In the genomic region with DNA sequence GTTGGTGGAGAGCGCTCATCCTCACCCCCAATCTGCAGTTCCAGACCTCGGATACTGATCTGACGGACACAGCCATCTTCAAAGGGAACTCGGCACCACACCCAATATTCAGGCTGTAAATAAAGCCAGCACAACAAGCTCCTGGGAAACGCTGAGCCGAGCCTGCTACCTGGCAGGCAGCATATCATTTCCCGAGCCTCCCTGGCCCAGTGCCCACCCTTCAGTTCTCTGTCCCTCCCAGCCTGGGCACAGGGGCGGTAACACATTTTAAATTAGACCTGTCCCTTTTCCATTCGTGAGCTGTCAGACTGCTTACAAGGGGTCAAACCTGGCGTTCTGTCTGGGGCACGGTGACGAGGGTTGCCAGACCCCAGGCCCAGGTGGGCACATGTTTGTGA, we compare ENCODE assay signal across 19 cellular contexts.
DNase-seq lines count a peak whose midpoint lies in the region; ATAC-seq and TF ChIP-seq lines count a peak whose summit lies in the region.
"Had no signal": no experiment of that assay in that cellular context is flagged by ENCODE, and none has a peak within 500 bp of the region (broad histone marks: within the 10 kb centered on the region; RNA-seq: fewer than 3 reads in every experiment).

No MANE protein-coding gene starts in this region.

- H3K79me2 ChIP-seq in GM23248 (ENCODE audit: insufficient read depth), result no peaks in the 10 kb centered on the region

- in situ Hi-C loops in GM23248 (cut with MboI), result no loop called here

- H3K36me3 Mint-ChIP-seq in osteocyte (ENCODE audit: unreplicated experiment), result peaks cover 1% of the 10 kb centered on the region
- H3K36me3 Mint-ChIP-seq: activated naive CD4-positive, alpha-beta T cell treated with anti-CD3 and anti-CD28 coated beads, Interleukin-2, amount 50 U/mL, for 24 hours had no signal

- POLR2A ChIA-PET in GM10248 (lab: Yijun Ruan, JAX), result no interaction called here

- no peak overlapping the region for H3K4me3 Mint-ChIP-seq in osteocyte (ENCODE audit: unreplicated experiment)
- H3K4me3 Mint-ChIP-seq: activated naive CD4-positive, alpha-beta T cell treated with anti-CD3 and anti-CD28 coated beads, Interleukin-2, amount 50 U/mL, for 24 hours; effector memory CD8-positive, alpha-beta T cell; T-helper 1 cell treated with Interleukin-12 subunit alpha and Interleukin-12 subunit beta and Interleukin-4 antibody, amounts not matched to agents 30 μg/mL and 1 μg/mL, for 36 hours had no signal

- peak; percentile 92 for ATAC-seq in left ventricle myocardium superior
- ATAC-seq: effector memory CD8-positive, alpha-beta T cell had no signal

- no peaks in the 10 kb centered on the region for H3K9me3 ChIP-seq in GM23248 (ENCODE audit: low read depth)

- WGBS in GM23248 (ENCODE audit: low coverage in 1 of 2, low lambda C conversion rate in 2 of 2, missing lambda C conversion rate in 2 of 2), 2 experiments, result 18 to 22% methylated on average over 12 of the region's 12 CpGs

- H3K9me2 ChIP-seq in GM23248 (ENCODE audit: insufficient read depth), result no peaks in the 10 kb centered on the region

- H3K4me2 ChIP-seq in GM23248 (ENCODE audit: unreplicated experiment), result no peak overlapping the region

- H3K4me1 ChIP-seq in GM23248 (ENCODE audit: insufficient read depth), result 0 out of 2 replicates have a peak, but pooled peaks cover 5% of the 10 kb centered on the region

- no peak overlapping the region for H3K27ac ChIP-seq in GM23248
- H3K27ac ChIP-seq: cardiac muscle cell, RWPE1 had no signal

- TF ChIP-seq CTCF in osteocyte (IDR thresholded peaks at IDR 0.05) (no peak), GM10248 (IDR thresholded peaks at IDR 0.05; ENCODE audit: control extremely low read depth, extremely low read depth, low read depth, missing control alignments) (no peak)

- H3F3A ChIP-seq in GM23248 (ENCODE audit: insufficient read depth), result no peaks in the 10 kb centered on the region

- H3K4me1 Mint-ChIP-seq in osteocyte (ENCODE audit: unreplicated experiment), result no peaks in the 10 kb centered on the region
- H3K4me1 Mint-ChIP-seq: activated naive CD4-positive, alpha-beta T cell treated with anti-CD3 and anti-CD28 coated beads, Interleukin-2, amount 50 U/mL, for 24 hours had no signal

- H3K27me3 ChIP-seq in GM23248 (replicated peaks; ENCODE audit: insufficient read depth), result no peaks in the 10 kb centered on the region
- H3K27me3 ChIP-seq: cardiac muscle cell, transverse colon had no signal

- no peaks in the 10 kb centered on the region for H3K36me3 ChIP-seq in GM23248 (ENCODE audit: low read depth)
- H3K36me3 ChIP-seq: cardiac muscle cell, transverse colon had no signal

- peak overlapping the region; percentile 62 for H2AFZ ChIP-seq in GM23248

- H3K27ac Mint-ChIP-seq in osteocyte (ENCODE audit: unreplicated experiment), result no peak overlapping the region
- H3K27ac Mint-ChIP-seq: activated naive CD4-positive, alpha-beta T cell treated with anti-CD3 and anti-CD28 coated beads, Interleukin-2, amount 50 U/mL, for 24 hours; effector memory CD8-positive, alpha-beta T cell; T-helper 1 cell treated with Interleukin-12 subunit alpha and Interleukin-12 subunit beta and Interleukin-4 antibody, amounts not matched to agents 30 μg/mL and 1 μg/mL, for 36 hours had no signal

- H3K4me3 ChIP-seq in GM23248, result no peak overlapping the region
- H3K4me3 ChIP-seq: cardiac muscle cell, transverse colon had no signal

- DNase-seq in GM23248 (no peak), NCI-H748 (lab: John Stamatoyannopoulos, UW; ENCODE audit: unreplicated experiment) (peak; percentile 70), left ventricle myocardium superior (peak; percentile 76), osteocyte (ENCODE audit: extremely low spot score, unreplicated experiment) (peak; percentile 72), T-helper 1 cell (no peak), GM10248 (ENCODE audit: extremely low spot score) (no peak)
- no peak for DNase-seq in activated CD4-positive, CD25-positive, alpha-beta regulatory T cell treated with anti-CD3 and anti-CD28 coated beads, Interleukin-2, amount 50 U/mL, for 72 hours
- no peak for DNase-seq in activated CD8-positive, alpha-beta memory T cell treated with anti-CD3 and anti-CD28 coated beads, Interleukin-2, amount 50 U/mL, for 48 hours
- DNase-seq: effector memory CD8-positive, alpha-beta T cell; GDM1; NCI-H187 treated with DMSO at 0.1 percent for 48 hours; stimulated activated CD4-positive, alpha-beta T cell treated with anti-CD3 and anti-CD28 coated beads, Interleukin-1b, Interleukin-23, amount 100 ng/mL, for 48 hours; stimulated activated CD8-positive, alpha-beta memory T cell treated with anti-CD3 and anti-CD28 coated beads, Interleukin-4, amount 100 ng/mL, for 48 hours; transverse colon had no signal

- no peak overlapping the region for H3K9ac ChIP-seq in GM23248

- H3K27me3 Mint-ChIP-seq in osteocyte (ENCODE audit: unreplicated experiment), result no peaks in the 10 kb centered on the region
- H3K27me3 Mint-ChIP-seq: activated naive CD4-positive, alpha-beta T cell treated with anti-CD3 and anti-CD28 coated beads, Interleukin-2, amount 50 U/mL, for 24 hours; progenitor cell of endocrine pancreas had no signal

- CTCF ChIA-PET in GM10248 (lab: Yijun Ruan, JAX), result no interaction called here

- intact Hi-C loops in left ventricle myocardium superior (cut with micrococcal nuclease), result no loop called here

- peaks cover 37% of the 10 kb centered on the region for H3K9me3 Mint-ChIP-seq in osteocyte (ENCODE audit: unreplicated experiment)

- no peaks in the 10 kb centered on the region for H4K20me1 ChIP-seq in GM23248 (ENCODE audit: insufficient read depth)

Comparison
In these comparisons a context has a peak if more than half of its experiments do, and no peak if none do; other contexts are left out.
1. DNase-seq: peak in NCI-H748 (single experiment), left ventricle myocardium superior (single experiment) and osteocyte (single experiment); none in GM23248 (single experiment), T-helper 1 cell (0 of 5), activated CD4-positive, CD25-positive, alpha-beta regulatory T cell treated with anti-CD3 and anti-CD28 coated beads, Interleukin-2, amount 50 U/mL, for 72 hours (single experiment), GM10248 (single experiment) and activated CD8-positive, alpha-beta memory T cell treated with anti-CD3 and anti-CD28 coated beads, Interleukin-2, amount 50 U/mL, for 48 hours (single experiment).